Comparison of ENCODE assay signal across 12 cellular contexts in the genomic region with DNA sequence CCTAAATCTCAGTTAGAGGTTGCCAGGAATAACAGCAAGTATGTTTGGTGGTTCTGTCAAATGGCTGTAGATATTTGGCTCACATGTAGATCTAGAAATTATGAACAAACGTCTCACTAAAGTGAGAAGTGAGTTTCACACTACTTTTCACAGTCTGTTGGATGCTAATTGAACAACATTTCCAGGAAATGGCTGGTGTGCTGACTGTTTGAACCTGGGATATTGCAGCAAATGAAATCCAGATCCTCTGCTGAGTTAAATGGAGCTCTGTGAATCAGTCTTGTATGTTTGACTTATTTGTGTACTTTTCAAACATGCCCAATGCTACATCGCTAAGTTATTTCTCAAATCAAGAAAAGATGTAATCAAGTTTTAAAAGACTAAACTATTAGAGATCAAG. TPM values are rescaled to one million over a fixed set of nuclear protein-coding genes. Genes with fewer than 3 reads are reported as not detected.
A peak's percentile ranks its signal among the peaks of the same experiment; 100 is the strongest.
DNase-seq lines count a peak whose midpoint lies in the region; ATAC-seq and TF ChIP-seq lines count a peak whose summit lies in the region.
"Had no signal": no experiment of that assay in that cellular context is flagged by ENCODE, and none has a peak within 500 bp of the region (broad histone marks: within the 10 kb centered on the region; RNA-seq: fewer than 3 reads in every experiment).

No MANE protein-coding gene starts in this region.

- H3K27me3 ChIP-seq in hepatocyte = no peaks in the 10 kb centered on the region
- H3K27me3 ChIP-seq: heart right ventricle, testis had no signal

- no peaks in the 10 kb centered on the region for H3K9me2 ChIP-seq in hepatocyte (replicated peaks; ENCODE audit: insufficient read depth)

- no peak for ATAC-seq in activated CD8-positive, alpha-beta memory T cell treated with anti-CD3 and anti-CD28 coated beads, Interleukin-2, amount 10 ng/mL, durations not matched to agents 7 days and 5 days
- no peak for ATAC-seq in activated CD8-positive, alpha-beta T cell treated with anti-CD3 and anti-CD28 coated beads, Interleukin-2, amount 10 ng/mL, durations not matched to agents 7 days and 5 days
- peak; percentile 68 for ATAC-seq in stimulated activated effector memory CD8-positive, alpha-beta T cell treated with anti-CD3 and anti-CD28 coated beads, Interleukin-12 subunit alpha, Interleukin-12 subunit beta, amount 100 ng/mL, for 72 hours

- H3K79me2 ChIP-seq in hepatocyte = no peaks in the 10 kb centered on the region

- H3K27ac Mint-ChIP-seq in activated CD8-positive, alpha-beta memory T cell treated with anti-CD3 and anti-CD28 coated beads, Interleukin-2, amount 10 ng/mL, durations not matched to agents 7 days and 5 days = peak overlapping the region; percentile 96
- peak overlapping the region; percentile 44 for H3K27ac Mint-ChIP-seq in activated CD8-positive, alpha-beta T cell treated with anti-CD3 and anti-CD28 coated beads, Interleukin-2, amount 10 ng/mL, durations not matched to agents 7 days and 5 days
- peak overlapping the region; percentile 90 for H3K27ac Mint-ChIP-seq in stimulated activated effector memory CD8-positive, alpha-beta T cell treated with anti-CD3 and anti-CD28 coated beads, Interleukin-12 subunit alpha, Interleukin-12 subunit beta, amount 100 ng/mL, for 72 hours

- H3K9me3 Mint-ChIP-seq in activated CD8-positive, alpha-beta memory T cell treated with anti-CD3 and anti-CD28 coated beads, Interleukin-2, amount 10 ng/mL, durations not matched to agents 7 days and 5 days (ENCODE audit: low read depth) = no peaks in the 10 kb centered on the region
- no peaks in the 10 kb centered on the region for H3K9me3 Mint-ChIP-seq in activated CD8-positive, alpha-beta T cell treated with anti-CD3 and anti-CD28 coated beads, Interleukin-2, amount 10 ng/mL, durations not matched to agents 7 days and 5 days (ENCODE audit: insufficient read depth)
- H3K9me3 Mint-ChIP-seq in stimulated activated effector memory CD8-positive, alpha-beta T cell treated with anti-CD3 and anti-CD28 coated beads, Interleukin-12 subunit alpha, Interleukin-12 subunit beta, amount 100 ng/mL, for 72 hours = no peaks in the 10 kb centered on the region

- peaks cover 55% of the 10 kb centered on the region for H3K36me3 Mint-ChIP-seq in activated CD8-positive, alpha-beta memory T cell treated with anti-CD3 and anti-CD28 coated beads, Interleukin-2, amount 10 ng/mL, durations not matched to agents 7 days and 5 days
- H3K36me3 Mint-ChIP-seq in activated CD8-positive, alpha-beta T cell treated with anti-CD3 and anti-CD28 coated beads, Interleukin-2, amount 10 ng/mL, durations not matched to agents 7 days and 5 days (ENCODE audit: low read depth) = peaks cover 58% of the 10 kb centered on the region
- H3K36me3 Mint-ChIP-seq in stimulated activated effector memory CD8-positive, alpha-beta T cell treated with anti-CD3 and anti-CD28 coated beads, Interleukin-12 subunit alpha, Interleukin-12 subunit beta, amount 100 ng/mL, for 72 hours = peaks cover 100% of the 10 kb centered on the region

- POLR2A ChIA-PET in activated CD8-positive, alpha-beta T cell treated with anti-CD3 and anti-CD28 coated beads, Interleukin-2, amount 10 ng/mL, durations not matched to agents 7 days and 5 days (lab: Charles Lee) = interaction anchor here (0.5 to 1.4 kb wide), 3 partner anchors 21 to 70 kb away, joined by 3 to 8 read pairs (median 6); a partner anchor contains a TSS

- H3K27ac ChIP-seq in hepatocyte = peak overlapping the region; percentile 3
- H3K27ac ChIP-seq: testis had no signal

- peaks cover 10% of the 10 kb centered on the region for H3K4me1 ChIP-seq in hepatocyte (ENCODE audit: insufficient read depth)
- H3K4me1 ChIP-seq: testis had no signal

- no peak for DNase-seq in activated CD8-positive, alpha-beta memory T cell treated with anti-CD3 and anti-CD28 coated beads, Interleukin-2, amount 10 ng/mL, durations not matched to agents 7 days and 5 days
- no peak for DNase-seq in activated CD8-positive, alpha-beta memory T cell treated with anti-CD3 and anti-CD28 coated beads, Interleukin-2, amount 50 U/mL, for 48 hours
- DNase-seq in activated CD8-positive, alpha-beta T cell treated with anti-CD3 and anti-CD28 coated beads, Interleukin-2, amount 10 ng/mL, durations not matched to agents 7 days and 5 days = no peak
- no peak for DNase-seq in hepatocyte (ENCODE audit: low spot score)
- no peak for DNase-seq in stimulated activated effector memory CD8-positive, alpha-beta T cell treated with anti-CD3 and anti-CD28 coated beads, Interleukin-12 subunit alpha, Interleukin-12 subunit beta, amount 100 ng/mL, for 72 hours (ENCODE audit: low spot score in 2 of 2)
- no peak for DNase-seq in amniotic stem cell (lab: John Stamatoyannopoulos, UW)
- DNase-seq in SIG-M5 treated with dmso at 0.1 percent for 504 hours (lab: John Stamatoyannopoulos, UW; ENCODE audit: unreplicated experiment) = no peak
- no peak for DNase-seq in AG08395 (ENCODE audit: low spot score)
- DNase-seq: activated CD8-positive, alpha-beta memory T cell treated with anti-CD3 and anti-CD28 coated beads, Interleukin-2, amount 50 U/mL, for 4 hours; left colon had no signal

- peak overlapping the region; percentile 10 for H3K4me3 Mint-ChIP-seq in activated CD8-positive, alpha-beta memory T cell treated with anti-CD3 and anti-CD28 coated beads, Interleukin-2, amount 10 ng/mL, durations not matched to agents 7 days and 5 days
- no peak overlapping the region for H3K4me3 Mint-ChIP-seq in activated CD8-positive, alpha-beta T cell treated with anti-CD3 and anti-CD28 coated beads, Interleukin-2, amount 10 ng/mL, durations not matched to agents 7 days and 5 days
- H3K4me3 Mint-ChIP-seq in stimulated activated effector memory CD8-positive, alpha-beta T cell treated with anti-CD3 and anti-CD28 coated beads, Interleukin-12 subunit alpha, Interleukin-12 subunit beta, amount 100 ng/mL, for 72 hours = peak overlapping the region; percentile 51

- H3K36me3 ChIP-seq in hepatocyte (replicated peaks; ENCODE audit: insufficient read depth, low read depth) = no peaks in the 10 kb centered on the region

- no peak overlapping the region for H3K4me3 ChIP-seq in hepatocyte
- H3K4me3 ChIP-seq: heart right ventricle, testis had no signal

- 75% methylated on average over 2 of the region's 2 CpGs for WGBS in hepatocyte (ENCODE audit: low lambda C conversion rate, missing lambda C conversion rate)

- H4K20me1 ChIP-seq in hepatocyte (ENCODE audit: insufficient read depth, poor library complexity, severe bottlenecking) = no peaks in the 10 kb centered on the region

- no peak for TF ChIP-seq CTCF in hepatocyte (IDR thresholded peaks at IDR 0.05; ENCODE audit: poor library complexity)

- peaks cover 60% of the 10 kb centered on the region for H3K4me1 Mint-ChIP-seq in activated CD8-positive, alpha-beta memory T cell treated with anti-CD3 and anti-CD28 coated beads, Interleukin-2, amount 10 ng/mL, durations not matched to agents 7 days and 5 days
- peaks cover 58% of the 10 kb centered on the region for H3K4me1 Mint-ChIP-seq in activated CD8-positive, alpha-beta T cell treated with anti-CD3 and anti-CD28 coated beads, Interleukin-2, amount 10 ng/mL, durations not matched to agents 7 days and 5 days (ENCODE audit: low read depth)
- peaks cover 50% of the 10 kb centered on the region for H3K4me1 Mint-ChIP-seq in stimulated activated effector memory CD8-positive, alpha-beta T cell treated with anti-CD3 and anti-CD28 coated beads, Interleukin-12 subunit alpha, Interleukin-12 subunit beta, amount 100 ng/mL, for 72 hours

- H3K27me3 Mint-ChIP-seq in activated CD8-positive, alpha-beta memory T cell treated with anti-CD3 and anti-CD28 coated beads, Interleukin-2, amount 10 ng/mL, durations not matched to agents 7 days and 5 days = no peaks in the 10 kb centered on the region
- H3K27me3 Mint-ChIP-seq in activated CD8-positive, alpha-beta T cell treated with anti-CD3 and anti-CD28 coated beads, Interleukin-2, amount 10 ng/mL, durations not matched to agents 7 days and 5 days (ENCODE audit: low read depth) = no peaks in the 10 kb centered on the region

- CTCF ChIA-PET in activated CD8-positive, alpha-beta memory T cell treated with anti-CD3 and anti-CD28 coated beads, Interleukin-2, amount 10 ng/mL, durations not matched to agents 7 days and 5 days (lab: Charles Lee) = interaction anchor here (0.7 to 7.4 kb wide), 19 partner anchors 9 to 221 kb away, joined by 3 to 100 read pairs (median 7); a partner anchor contains a TSS
- CTCF ChIA-PET in activated CD8-positive, alpha-beta T cell treated with anti-CD3 and anti-CD28 coated beads, Interleukin-2, amount 10 ng/mL, durations not matched to agents 7 days and 5 days (lab: Charles Lee) = interaction anchor here (0.7 to 8.8 kb wide), 23 partner anchors 9 to 221 kb away, joined by 3 to 77 read pairs (median 5); a partner anchor contains a TSS

- H3K4me2 ChIP-seq in hepatocyte = no peak overlapping the region

- H2AFZ ChIP-seq in hepatocyte = no peak overlapping the region

- no peaks in the 10 kb centered on the region for H3K9me3 ChIP-seq in hepatocyte (ENCODE audit: low read depth)
- H3K9me3 ChIP-seq: heart right ventricle, testis had no signal

RNA-seq across cellular contexts. Expression of a gene that starts 21.3 kb away (rescaled TPM):
- 10 to 100 TPM; 79.1 to 94.2 TPM for total RNA-seq in activated CD8-positive, alpha-beta memory T cell treated with anti-CD3 and anti-CD28 coated beads, Interleukin-2, amount 10 ng/mL, durations not matched to agents 7 days and 5 days
- 10 to 100 TPM; 79.6 to 85.2 TPM for total RNA-seq in activated CD8-positive, alpha-beta T cell treated with anti-CD3 and anti-CD28 coated beads, Interleukin-2, amount 10 ng/mL, durations not matched to agents 7 days and 5 days
- 88.7 and 96.7 TPM in 2 replicates for total RNA-seq in hepatocyte
- 39.7 and 43.1 TPM in 2 replicates for polyA plus RNA-seq in hepatocyte

Comparison
In these comparisons a context has a peak if more than half of its experiments do, and no peak if none do; other contexts are left out.
1. H3K27ac Mint-ChIP-seq: peak in every context shown above with its lines; median percentile 96 in activated CD8-positive, alpha-beta memory T cell treated with anti-CD3 and anti-CD28 coated beads, Interleukin-2, amount 10 ng/mL, durations not matched to agents 7 days and 5 days; 90 in stimulated activated effector memory CD8-positive, alpha-beta T cell treated with anti-CD3 and anti-CD28 coated beads, Interleukin-12 subunit alpha, Interleukin-12 subunit beta, amount 100 ng/mL, for 72 hours; 44 in activated CD8-positive, alpha-beta T cell treated with anti-CD3 and anti-CD28 coated beads, Interleukin-2, amount 10 ng/mL, durations not matched to agents 7 days and 5 days.